14 cellular contexts compared by ENCODE assay signal in the genomic region with DNA sequence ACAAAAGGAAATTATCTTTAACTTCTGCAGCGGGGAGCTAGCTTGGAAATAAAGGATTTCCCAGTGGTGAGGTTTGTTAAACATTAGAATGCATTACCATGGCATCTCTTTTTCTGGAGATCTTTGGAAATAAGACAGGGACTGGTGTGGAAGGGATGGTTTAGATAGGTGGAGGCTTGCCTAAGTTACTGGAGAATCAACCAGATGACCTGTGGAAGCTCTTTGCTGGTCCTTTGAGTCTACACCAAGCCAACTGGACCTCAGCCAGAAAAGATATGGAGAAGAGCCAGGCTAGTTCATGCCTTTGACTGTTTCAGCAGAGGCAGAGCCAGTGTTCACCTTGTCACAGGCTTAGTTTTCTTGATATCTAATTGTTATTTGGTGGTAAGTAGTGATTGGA.
A peak's percentile ranks its signal among the peaks of the same experiment; 100 is the strongest.
DNase-seq lines count a peak whose midpoint lies in the region; ATAC-seq and TF ChIP-seq lines count a peak whose summit lies in the region.
"Had no signal": no experiment of that assay in that cellular context is flagged by ENCODE, and none has a peak within 500 bp of the region (broad histone marks: within the 10 kb centered on the region; RNA-seq: fewer than 3 reads in every experiment).

No MANE protein-coding gene starts in this region.

- no peak overlapping the region for H3K4me3 Mint-ChIP-seq in CD4-positive, alpha-beta memory T cell
- H3K4me3 Mint-ChIP-seq: type B pancreatic cell had no signal

- DNase-seq in A673 (ENCODE audit: low spot score) (peak; percentile 44), LNCaP clone FGC (ENCODE audit: low read depth) (peak; percentile 61), RPMI7951 (ENCODE audit: low read depth) (peak; percentile 45), left cardiac atrium (peak; percentile 53), occipital lobe (lab: John Stamatoyannopoulos, UW) (no peak), NCI-H82 (lab: John Stamatoyannopoulos, UW) (no peak)
- no peak for DNase-seq in CD4-positive, alpha-beta memory T cell
- DNase-seq: activated naive CD4-positive, alpha-beta T cell treated with Interleukin-2 at 50 U/mL for 16 hours; DMS53; NCI-H774; psoas muscle had no signal

- no peaks in the 10 kb centered on the region for H3K36me3 Mint-ChIP-seq in CD4-positive, alpha-beta memory T cell
- H3K36me3 Mint-ChIP-seq: type B pancreatic cell had no signal

- H3K4me3 ChIP-seq in A673 (ENCODE audit: low read depth, low read length, poor library complexity, severe bottlenecking) (no peak overlapping the region), LNCaP clone FGC (ENCODE audit: low read depth, low read length) (no peak overlapping the region)
- no peak overlapping the region for H3K4me3 ChIP-seq in CD4-positive, alpha-beta memory T cell (ENCODE audit: low read length in 2 of 2)
- H3K4me3 ChIP-seq: HAP-1, psoas muscle had no signal

- CTCF ChIA-PET in A673 (lab: Charles Lee), result no interaction called here
- CTCF ChIA-PET in CD4-positive, alpha-beta memory T cell (lab: Charles Lee; ENCODE audit: partially characterized antibody), result interaction anchor here (1.0 to 1.4 kb wide), 2 partner anchors 24 to 153 kb away, joined by 3 to 4 read pairs; a partner anchor contains a TSS

- TF ChIP-seq CTCF in A673 (conservative IDR thresholded peaks at IDR 0.05; ENCODE audit: low read depth, low read length), result no peak
- no peak for TF ChIP-seq CTCF in LNCaP clone FGC (IDR thresholded peaks at IDR 0.05; ENCODE audit: control insufficient read depth, extremely low read depth, insufficient read depth)

- POLR2A ChIA-PET in A673 (lab: Charles Lee; ENCODE audit: low non-redundant PET), result no interaction called here
- POLR2A ChIA-PET in CD4-positive, alpha-beta memory T cell (lab: Charles Lee; ENCODE audit: partially characterized antibody), result interaction anchor here (0.9 to 1.3 kb wide), 3 partner anchors 21 to 67 kb away, joined by 3 to 4 read pairs (median 4); no protein-coding TSS in a partner anchor

- no peak overlapping the region for H3K27ac Mint-ChIP-seq in CD4-positive, alpha-beta memory T cell
- H3K27ac Mint-ChIP-seq: type B pancreatic cell had no signal

- H3K9me3 ChIP-seq in A673 (ENCODE audit: low read depth, low read length, poor library complexity, severe bottlenecking), result no peaks in the 10 kb centered on the region
- H3K9me3 ChIP-seq in CD4-positive, alpha-beta memory T cell (ENCODE audit: control insufficient read depth in 1 of 2, low read length in 2 of 2), result no peaks in the 10 kb centered on the region
- H3K9me3 ChIP-seq: HAP-1, psoas muscle had no signal

- ATAC-seq in left cardiac atrium (peak; percentile 78 to 84), GM19328 (IDR thresholded peaks at IDR 0.05; ENCODE audit: unreplicated experiment) (no peak)

- H3K27me3 Mint-ChIP-seq in CD4-positive, alpha-beta memory T cell, result no peaks in the 10 kb centered on the region
- H3K27me3 Mint-ChIP-seq: type B pancreatic cell had no signal

- peaks cover 0 to 2% (median 0%) of the 10 kb centered on the region in 8 donors for H3K9me3 Mint-ChIP-seq in CD4-positive, alpha-beta memory T cell
- H3K9me3 Mint-ChIP-seq: type B pancreatic cell had no signal

- intact Hi-C loops in A673 (cut with micrococcal nuclease; ENCODE audit: unreplicated experiment), result no loop called here
- intact Hi-C loops in left cardiac atrium (cut with DNase I), result no loop called here
- intact Hi-C loops in CD4-positive, alpha-beta memory T cell (cut with micrococcal nuclease), result loop anchor here (5.0 kb wide), 1 partner anchor 87 kb away; no protein-coding TSS in a partner anchor

- no peak overlapping the region for H3K27ac ChIP-seq in A673 (ENCODE audit: low read depth, low read length, poor library complexity, severe bottlenecking)
- H3K27ac ChIP-seq in CD4-positive, alpha-beta memory T cell (ENCODE audit: low read depth, low read length), result no peak overlapping the region
- H3K27ac ChIP-seq: psoas muscle had no signal

- peaks cover 17 to 27% (median 22%) of the 10 kb centered on the region in 4 donors for H3K4me1 Mint-ChIP-seq in CD4-positive, alpha-beta memory T cell

- no peaks in the 10 kb centered on the region for H3K36me3 ChIP-seq in A673 (ENCODE audit: insufficient read depth, low read length, poor library complexity, severe bottlenecking)
- H3K36me3 ChIP-seq in CD4-positive, alpha-beta memory T cell (ENCODE audit: insufficient read depth, low read length), result no peaks in the 10 kb centered on the region
- H3K36me3 ChIP-seq: HAP-1 had no signal

- no peaks in the 10 kb centered on the region for H3K27me3 ChIP-seq in A673 (replicated peaks; ENCODE audit: insufficient read depth, low read depth, low read length, poor library complexity)
- H3K27me3 ChIP-seq in CD4-positive, alpha-beta memory T cell (ENCODE audit: insufficient read depth, low read length), result no peaks in the 10 kb centered on the region

- no TSS peak for BruUV-seq in A673 (replicated peaks; lab: Mats Ljungman, UMichigan)

- H3K4me1 ChIP-seq in A673 (ENCODE audit: insufficient read depth, low read length, poor library complexity, severe bottlenecking), result peaks cover 19% of the 10 kb centered on the region
- H3K4me1 ChIP-seq in CD4-positive, alpha-beta memory T cell (ENCODE audit: insufficient read depth, low read length), result peaks cover 26% of the 10 kb centered on the region

Comparison
In these comparisons a context has a peak if more than half of its experiments do, and no peak if none do; other contexts are left out.
1. DNase-seq: peak in A673 (single experiment), LNCaP clone FGC (single experiment), RPMI7951 (single experiment) and left cardiac atrium (single experiment); none in occipital lobe (single experiment), NCI-H82 (single experiment) and CD4-positive, alpha-beta memory T cell (0 of 5).